11 cellular contexts compared by ENCODE assay signal in genomic region chr11:67440229-67441081, GRCh38. TPM values are rescaled to one million over a fixed set of nuclear protein-coding genes. Genes with fewer than 3 reads are reported as not detected.
DNase-seq lines count a peak whose midpoint lies in the region; ATAC-seq and TF ChIP-seq lines count a peak whose summit lies in the region.
"Had no signal": no experiment of that assay in that cellular context is flagged by ENCODE, and none has a peak within 500 bp of the region (broad histone marks: within the 10 kb centered on the region; RNA-seq: fewer than 3 reads in every experiment).

No MANE protein-coding gene starts in this region.

- peaks cover 19% of the 10 kb centered on the region for H3K36me3 Mint-ChIP-seq in activated CD8-positive, alpha-beta memory T cell treated with anti-CD3 and anti-CD28 coated beads, Interleukin-2, amount 10 ng/mL, durations not matched to agents 7 days and 5 days
- peaks cover under 1% of the 10 kb centered on the region for H3K36me3 Mint-ChIP-seq in T-cell
- peaks cover 33% of the 10 kb centered on the region for H3K36me3 Mint-ChIP-seq in stimulated activated memory B cell treated with anti-CD40 and anti-IgM and Interleukin-4, amounts not matched to agents 10 μg/mL and 1 μg/mL and 100 μg/mL, for 72 hours

- 80% methylated on average over 7 of the region's 17 CpGs for WGBS in esophagus muscularis mucosa

- no peaks in the 10 kb centered on the region for H3K9me3 Mint-ChIP-seq in activated CD8-positive, alpha-beta memory T cell treated with anti-CD3 and anti-CD28 coated beads, Interleukin-2, amount 10 ng/mL, durations not matched to agents 7 days and 5 days (ENCODE audit: low read depth)
- no peaks in the 10 kb centered on the region for H3K9me3 Mint-ChIP-seq in T-cell
- H3K9me3 Mint-ChIP-seq in stimulated activated memory B cell treated with anti-CD40 and anti-IgM and Interleukin-4, amounts not matched to agents 10 μg/mL and 1 μg/mL and 100 μg/mL, for 72 hours = no peaks in the 10 kb centered on the region

- POLR2A ChIA-PET in T-cell (lab: Charles Lee) = interaction anchor here in 1 of 2 donors (0.6 kb wide), 1 partner anchor 28 kb away, joined by 3 read pairs; no protein-coding TSS in a partner anchor

- peaks cover 58% of the 10 kb centered on the region for H3K4me1 Mint-ChIP-seq in activated CD8-positive, alpha-beta memory T cell treated with anti-CD3 and anti-CD28 coated beads, Interleukin-2, amount 10 ng/mL, durations not matched to agents 7 days and 5 days
- H3K4me1 Mint-ChIP-seq in T-cell = peaks cover 62 to 75% (median 75%) of the 10 kb centered on the region in 3 donors
- H3K4me1 Mint-ChIP-seq in stimulated activated memory B cell treated with anti-CD40 and anti-IgM and Interleukin-4, amounts not matched to agents 10 μg/mL and 1 μg/mL and 100 μg/mL, for 72 hours = peaks cover 78% of the 10 kb centered on the region

- no peak for TF ChIP-seq EP300 in esophagus muscularis mucosa (IDR thresholded peaks at IDR 0.05)

- H3K27me3 ChIP-seq in esophagus muscularis mucosa = no peaks in the 10 kb centered on the region

- no peak for TF ChIP-seq POLR2A in esophagus muscularis mucosa (IDR thresholded peaks at IDR 0.05; ENCODE audit: low read depth)

- peaks cover 7 to 60% (median 52%) of the 10 kb centered on the region in 4 donors for H3K36me3 ChIP-seq in esophagus muscularis mucosa

- H3K27ac ChIP-seq in esophagus muscularis mucosa (replicated peaks in 1 of 4) = peak overlapping the region; percentile 45 to 61 (median 58)

- H3K4me1 ChIP-seq in esophagus muscularis mucosa = peaks cover 24 to 77% (median 65%) of the 10 kb centered on the region in 4 donors

- H3K9me3 ChIP-seq in esophagus muscularis mucosa = no peaks in the 10 kb centered on the region

- intact Hi-C loops in esophagus muscularis mucosa (cut with DNase I) = no loop called here

- no peaks in the 10 kb centered on the region for H3K27me3 Mint-ChIP-seq in activated CD8-positive, alpha-beta memory T cell treated with anti-CD3 and anti-CD28 coated beads, Interleukin-2, amount 10 ng/mL, durations not matched to agents 7 days and 5 days
- no peaks in the 10 kb centered on the region for H3K27me3 Mint-ChIP-seq in T-cell
- H3K27me3 Mint-ChIP-seq in stimulated activated memory B cell treated with anti-CD40 and anti-IgM and Interleukin-4, amounts not matched to agents 10 μg/mL and 1 μg/mL and 100 μg/mL, for 72 hours = no peaks in the 10 kb centered on the region

- H3K4me3 Mint-ChIP-seq in activated CD8-positive, alpha-beta memory T cell treated with anti-CD3 and anti-CD28 coated beads, Interleukin-2, amount 10 ng/mL, durations not matched to agents 7 days and 5 days = peak overlapping the region; percentile 95
- peak overlapping the region; percentile 91 to 99 (median 92) for H3K4me3 Mint-ChIP-seq in T-cell
- peak overlapping the region; percentile 63 for H3K4me3 Mint-ChIP-seq in stimulated activated memory B cell treated with anti-CD40 and anti-IgM and Interleukin-4, amounts not matched to agents 10 μg/mL and 1 μg/mL and 100 μg/mL, for 72 hours

- TF ChIP-seq CTCF in esophagus muscularis mucosa (IDR thresholded peaks at IDR 0.05) = no peak

- DNase-seq in activated CD8-positive, alpha-beta memory T cell treated with anti-CD3 and anti-CD28 coated beads, Interleukin-2, amount 10 ng/mL, durations not matched to agents 7 days and 5 days = no peak
- DNase-seq in activated CD8-positive, alpha-beta memory T cell treated with anti-CD3 and anti-CD28 coated beads, Interleukin-2, amount 50 U/mL, for 4 hours = no peak
- peak in 5 of 34 experiments; percentile 21 to 33 (median 22) for DNase-seq in T-cell
- DNase-seq in esophagus muscularis mucosa (ENCODE audit: extremely low spot score) = no peak
- DNase-seq in SKM-1 (lab: John Stamatoyannopoulos, UW; ENCODE audit: unreplicated experiment) = no peak
- no peak for DNase-seq in amniotic stem cell (lab: John Stamatoyannopoulos, UW)
- DNase-seq: H7, MM.1S, NCI-H510A treated with DMSO at 0.1 percent for 48 hours had no signal

- ATAC-seq in activated CD8-positive, alpha-beta memory T cell treated with anti-CD3 and anti-CD28 coated beads, Interleukin-2, amount 10 ng/mL, durations not matched to agents 7 days and 5 days = no peak
- ATAC-seq in T-cell (replicated peaks in 1 of 4) = no peak
- ATAC-seq in stimulated activated memory B cell treated with anti-CD40 and anti-IgM and Interleukin-4, amounts not matched to agents 10 μg/mL and 1 μg/mL and 100 μg/mL, for 72 hours = no peak
- ATAC-seq in GM18870 (IDR thresholded peaks at IDR 0.05; ENCODE audit: unreplicated experiment) = no peak

- CTCF ChIA-PET in activated CD8-positive, alpha-beta memory T cell treated with anti-CD3 and anti-CD28 coated beads, Interleukin-2, amount 10 ng/mL, durations not matched to agents 7 days and 5 days (lab: Charles Lee) = interaction anchor here (1.2 to 1.9 kb wide), 3 partner anchors 12 to 39 kb away, joined by 3 to 8 read pairs (median 5); partner anchors contain the start of genes GPR152, PPP1CA and RPS6KB2
- CTCF ChIA-PET in T-cell (lab: Charles Lee) = no interaction called here

- H3K4me3 ChIP-seq in esophagus muscularis mucosa = no peak overlapping the region

- peak overlapping the region; percentile 93 for H3K27ac Mint-ChIP-seq in activated CD8-positive, alpha-beta memory T cell treated with anti-CD3 and anti-CD28 coated beads, Interleukin-2, amount 10 ng/mL, durations not matched to agents 7 days and 5 days
- H3K27ac Mint-ChIP-seq in T-cell = peak overlapping the region; percentile 95
- H3K27ac Mint-ChIP-seq in stimulated activated memory B cell treated with anti-CD40 and anti-IgM and Interleukin-4, amounts not matched to agents 10 μg/mL and 1 μg/mL and 100 μg/mL, for 72 hours = peak overlapping the region; percentile 97

RNA-seq across cellular contexts. Expression of gene CORO1B, which starts 2.8 kb away (rescaled TPM):
- 10 to 100 TPM; 61.0 to 62.6 TPM for total RNA-seq in activated CD8-positive, alpha-beta memory T cell treated with anti-CD3 and anti-CD28 coated beads, Interleukin-2, amount 10 ng/mL, durations not matched to agents 7 days and 5 days
- total RNA-seq in T-cell (10 to 100 TPM; 23.0 to 39.4 (median 30.4) TPM), esophagus muscularis mucosa (10 to 100 TPM; 48.6 to 87.1 (median 70.7) TPM)

RNA-seq across cellular contexts. Expression of gene PTPRCAP, which starts 3.0 kb away (rescaled TPM):
- 100 to 1,000 TPM; 390 to 424 TPM for total RNA-seq in activated CD8-positive, alpha-beta memory T cell treated with anti-CD3 and anti-CD28 coated beads, Interleukin-2, amount 10 ng/mL, durations not matched to agents 7 days and 5 days
- total RNA-seq in T-cell (100 to 1,000 TPM; 192 to 282 (median 256) TPM), esophagus muscularis mucosa (1 to 10 TPM; 2.4 to 8.9 (median 3.6) TPM)

RNA-seq across cellular contexts. Expression of gene GPR152, which starts 12.1 kb away (rescaled TPM):
- total RNA-seq in activated CD8-positive, alpha-beta memory T cell treated with anti-CD3 and anti-CD28 coated beads, Interleukin-2, amount 10 ng/mL, durations not matched to agents 7 days and 5 days = not detected
- total RNA-seq in T-cell (under 1 TPM in 1 of 5 donors, not detected in 4; 0.19 TPM), esophagus muscularis mucosa (not detected)
- total RNA-seq: H7 had no signal

RNA-seq across cellular contexts. Expression of gene RPS6KB2, which starts 12.2 kb away (rescaled TPM):
- 10 to 100 TPM; 63.3 to 65.0 TPM for total RNA-seq in activated CD8-positive, alpha-beta memory T cell treated with anti-CD3 and anti-CD28 coated beads, Interleukin-2, amount 10 ng/mL, durations not matched to agents 7 days and 5 days
- total RNA-seq in T-cell (10 to 100 TPM; 60.3 to 88.0 (median 81.9) TPM), esophagus muscularis mucosa (10 to 100 TPM; 34.0 to 51.0 (median 48.0) TPM)

RNA-seq across cellular contexts. Expression of gene CABP4, which starts 14.7 kb away (rescaled TPM):
- total RNA-seq in activated CD8-positive, alpha-beta memory T cell treated with anti-CD3 and anti-CD28 coated beads, Interleukin-2, amount 10 ng/mL, durations not matched to agents 7 days and 5 days = 1 to 10 TPM in 1 of 2 experiments, under 1 TPM in 1; 0.96 to 3.4 TPM
- 10 to 100 TPM in 2 of 5 donors, 1 to 10 TPM in 3; 3.5 to 16.0 (median 5.6) TPM for total RNA-seq in T-cell
- total RNA-seq in esophagus muscularis mucosa = 1 to 10 TPM in 2 of 4 donors, under 1 TPM in 2; 0.50 to 2.9 (median 1.5) TPM
- total RNA-seq: H7 had no signal

Comparison
In these comparisons a context has a peak if more than half of its experiments do, and no peak if none do; other contexts are left out.
1. RNA of gene PTPRCAP, which starts 3.0 kb away (total RNA-seq): 390 to 424 TPM in activated CD8-positive, alpha-beta memory T cell treated with anti-CD3 and anti-CD28 coated beads, Interleukin-2, amount 10 ng/mL, durations not matched to agents 7 days and 5 days and 192 to 282 TPM in T-cell; 2.4 to 8.9 TPM in esophagus muscularis mucosa; every median in the first group is over 10 times any median in the second.
2. Peak in every context shown above with its lines, with median percentiles within 50 percentile points of each other: H3K27ac Mint-ChIP-seq and H3K4me3 Mint-ChIP-seq.